ENCODE assay signal across 10 cellular contexts in genomic region chr6:158854214-158855101, GRCh38. TPM values are rescaled to one million over a fixed set of nuclear protein-coding genes. Genes with fewer than 3 reads are reported as not detected.
DNase-seq lines count a peak whose midpoint lies in the region; ATAC-seq and TF ChIP-seq lines count a peak whose summit lies in the region.
"Had no signal": no experiment of that assay in that cellular context is flagged by ENCODE, and none has a peak within 500 bp of the region (broad histone marks: within the 10 kb centered on the region; RNA-seq: fewer than 3 reads in every experiment).

No MANE protein-coding gene starts in this region.

- intact Hi-C loops in psoas muscle (cut with DNase I), result no loop called here

- TF ChIP-seq CTCF in WTC11 (IDR thresholded peaks at IDR 0.05), result no peak
- TF ChIP-seq CTCF in psoas muscle (IDR thresholded peaks at IDR 0.05), result no peak

- H3K9ac ChIP-seq in BLaER1 treated with 17β-estradiol and CSF1 and Interleukin-3, amounts not matched to agents 10 nM and 100 nM, result peak overlapping the region in 10 of 11 experiments; percentile 27 to 71 (median 52); a peak in 18 of 22 replicates
- peak overlapping the region; percentile 65 for H3K9ac ChIP-seq in HUES48 (ENCODE audit: low read depth, low read length)

- H3K9me3 Mint-ChIP-seq in WTC11 (no peaks in the 10 kb centered on the region), immature natural killer cell (no peaks in the 10 kb centered on the region)

- peak overlapping the region in 2 of 10 experiments; percentile 7 to 32; a peak in 1 of 20 replicates for H3K4me3 ChIP-seq in BLaER1 treated with 17β-estradiol and CSF1 and Interleukin-3, amounts not matched to agents 10 nM and 100 nM
- H3K4me3 ChIP-seq in HUES48 (ENCODE audit: low read depth, low read length) (peak overlapping the region; percentile 26), psoas muscle (no peak overlapping the region)
- H3K4me3 ChIP-seq: tibial artery had no signal

- CTCF ChIA-PET in WTC11 (lab: Charles Lee), result interaction anchor here (0.8 to 2.0 kb wide), 9 partner anchors 9 to 136 kb away, joined by 3 to 9 read pairs (median 3); no protein-coding TSS in a partner anchor

- H3K27me3 Mint-ChIP-seq in WTC11 (ENCODE audit: low read depth) (no peaks in the 10 kb centered on the region), immature natural killer cell (ENCODE audit: low read depth in 3 of 3) (peaks cover 4 to 11% (median 7%) of the 10 kb centered on the region in 3 donors)

- H3K4me3 Mint-ChIP-seq in WTC11 (no peak overlapping the region), immature natural killer cell (peak overlapping the region in 1 of 5 donors; percentile 74)

- peak overlapping the region; percentile 61 to 96 (median 83) for H3K4me2 ChIP-seq in BLaER1 treated with 17β-estradiol and CSF1 and Interleukin-3, amounts not matched to agents 10 nM and 100 nM

- H3K36me3 ChIP-seq in BLaER1 treated with 17β-estradiol and CSF1 and Interleukin-3, amounts not matched to agents 10 nM and 100 nM, result no peaks in the 10 kb centered on the region
- H3K36me3 ChIP-seq in HUES48 (ENCODE audit: control insufficient read depth, insufficient read depth, low read length) (no peaks in the 10 kb centered on the region), psoas muscle (ENCODE audit: insufficient read depth in 1 of 2, low read depth in 1 of 2) (no peaks in the 10 kb centered on the region)
- H3K36me3 ChIP-seq: tibial artery had no signal

- H3K27me3 ChIP-seq in BLaER1 treated with 17β-estradiol and CSF1 and Interleukin-3, amounts not matched to agents 10 nM and 100 nM, result no peaks in the 10 kb centered on the region
- no peaks in the 10 kb centered on the region for H3K27me3 ChIP-seq in HUES48 (ENCODE audit: control insufficient read depth, insufficient read depth, low read length)
- no peaks in the 10 kb centered on the region for H3K27me3 ChIP-seq in psoas muscle (ENCODE audit: insufficient read depth in 3 of 3, low read length in 2 of 3)
- H3K27me3 ChIP-seq: tibial artery had no signal

- WGBS in psoas muscle, 3 donors, result 76 to 81% (median 81%) methylated on average over 7 of the region's 7 CpGs

- ATAC-seq in WTC11 (peak; percentile 4; the same call in 1 of the 2 replicates), GM18505 (IDR thresholded peaks at IDR 0.05; ENCODE audit: unreplicated experiment) (no peak), psoas muscle (no peak), HG03432 (IDR thresholded peaks at IDR 0.05; ENCODE audit: unreplicated experiment) (no peak)

- DNase-seq in WTC11 (ENCODE audit: low spot score) (peak; percentile 52), immature natural killer cell (peak; percentile 38 to 58 (median 47)), psoas muscle (no peak), medulla oblongata (ENCODE audit: extremely low spot score) (no peak)
- DNase-seq: SW 1271, tibial artery had no signal

- H3K4me1 Mint-ChIP-seq in WTC11 (peaks cover 34% of the 10 kb centered on the region), immature natural killer cell (peaks cover 16 to 31% of the 10 kb centered on the region in 2 donors)

- H3K9me3 ChIP-seq in BLaER1 treated with 17β-estradiol and CSF1 and Interleukin-3, amounts not matched to agents 10 nM and 100 nM (replicated peaks in 1 of 11), result no peaks in the 10 kb centered on the region
- H3K9me3 ChIP-seq in HUES48 (ENCODE audit: control insufficient read depth, insufficient read depth, low read length) (no peaks in the 10 kb centered on the region), psoas muscle (no peaks in the 10 kb centered on the region)
- H3K9me3 ChIP-seq: tibial artery had no signal

- H3K4me1 ChIP-seq in BLaER1 treated with 17β-estradiol and CSF1 and Interleukin-3, amounts not matched to agents 10 nM and 100 nM, result peaks cover 49 to 91% (median 77%) of the 10 kb centered on the region in 10 experiments
- H3K4me1 ChIP-seq in HUES48 (ENCODE audit: control insufficient read depth, insufficient read depth, low read length), result peaks cover 43% of the 10 kb centered on the region
- H3K4me1 ChIP-seq in psoas muscle, result no peaks in the 10 kb centered on the region

- H3K27ac ChIP-seq in BLaER1 treated with 17β-estradiol and CSF1 and Interleukin-3, amounts not matched to agents 10 nM and 100 nM, result peak overlapping the region in 10 of 11 experiments; percentile 53 to 85 (median 76); a peak in 21 of 22 replicates
- H3K27ac ChIP-seq in HUES48 (ENCODE audit: low read depth, low read length) (peak overlapping the region; percentile 99), psoas muscle (no peak overlapping the region)
- H3K27ac ChIP-seq: tibial artery had no signal

- no peaks in the 10 kb centered on the region for H4K20me1 ChIP-seq in BLaER1 treated with 17β-estradiol and CSF1 and Interleukin-3, amounts not matched to agents 10 nM and 100 nM

- TF ChIP-seq POLR2A in GM18505 (IDR thresholded peaks at IDR 0.05; ENCODE audit: borderline replicate concordance, extremely low read depth, insufficient read depth, insufficient read length), result no peak

- H3K36me3 Mint-ChIP-seq in WTC11 (no peaks in the 10 kb centered on the region), immature natural killer cell (no peaks in the 10 kb centered on the region)

- POLR2A ChIA-PET in WTC11 (lab: Charles Lee), result interaction anchor here (0.5 to 2.8 kb wide), 6 partner anchors 11 to 60 kb away, joined by 3 to 40 read pairs (median 6); partner anchors contain the start of gene EZR

- H3K27ac Mint-ChIP-seq in WTC11 (no peak overlapping the region), immature natural killer cell (no peak overlapping the region)

TF ChIP-seq in WTC11, 78 proteins besides CTCF, POLR2A, EP300 and RAD21:
- peak; percentile 83; the same call in 1 of the 2 replicates for TF ChIP-seq TEAD1 (CRISPR knock-in tag; IDR thresholded peaks at IDR 0.05)
- no peak for TF ChIP-seq RELA (CRISPR knock-in tag; IDR thresholded peaks at IDR 0.05; ENCODE audit: borderline replicate concordance)
- TF ChIP-seq, protein P1, sequence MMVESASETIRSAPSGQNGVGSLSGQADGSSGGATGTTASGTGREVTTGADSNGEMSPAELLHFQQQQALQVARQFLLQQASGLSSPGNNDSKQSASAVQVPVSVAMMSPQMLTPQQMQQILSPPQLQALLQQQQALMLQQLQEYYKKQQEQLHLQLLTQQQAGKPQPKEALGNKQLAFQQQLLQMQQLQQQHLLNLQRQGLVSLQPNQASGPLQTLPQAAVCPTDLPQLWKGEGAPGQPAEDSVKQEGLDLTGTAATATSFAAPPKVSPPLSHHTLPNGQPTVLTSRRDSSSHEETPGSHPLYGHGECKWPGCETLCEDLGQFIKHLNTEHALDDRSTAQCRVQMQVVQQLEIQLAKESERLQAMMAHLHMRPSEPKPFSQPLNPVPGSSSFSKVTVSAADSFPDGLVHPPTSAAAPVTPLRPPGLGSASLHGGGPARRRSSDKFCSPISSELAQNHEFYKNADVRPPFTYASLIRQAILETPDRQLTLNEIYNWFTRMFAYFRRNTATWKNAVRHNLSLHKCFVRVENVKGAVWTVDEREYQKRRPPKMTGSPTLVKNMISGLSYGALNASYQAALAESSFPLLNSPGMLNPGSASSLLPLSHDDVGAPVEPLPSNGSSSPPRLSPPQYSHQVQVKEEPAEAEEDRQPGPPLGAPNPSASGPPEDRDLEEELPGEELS (CRISPR knock-in tag; IDR thresholded peaks at IDR 0.05), result peak; percentile 34; the same call in 1 of the 2 replicates
- no peak for TF ChIP-seq NR2C2 (CRISPR knock-in tag; IDR thresholded peaks at IDR 0.05)
- TF ChIP-seq ZNF423 (CRISPR knock-in tag; IDR thresholded peaks at IDR 0.05), result peak; percentile 79
- TF ChIP-seq, protein P2, sequence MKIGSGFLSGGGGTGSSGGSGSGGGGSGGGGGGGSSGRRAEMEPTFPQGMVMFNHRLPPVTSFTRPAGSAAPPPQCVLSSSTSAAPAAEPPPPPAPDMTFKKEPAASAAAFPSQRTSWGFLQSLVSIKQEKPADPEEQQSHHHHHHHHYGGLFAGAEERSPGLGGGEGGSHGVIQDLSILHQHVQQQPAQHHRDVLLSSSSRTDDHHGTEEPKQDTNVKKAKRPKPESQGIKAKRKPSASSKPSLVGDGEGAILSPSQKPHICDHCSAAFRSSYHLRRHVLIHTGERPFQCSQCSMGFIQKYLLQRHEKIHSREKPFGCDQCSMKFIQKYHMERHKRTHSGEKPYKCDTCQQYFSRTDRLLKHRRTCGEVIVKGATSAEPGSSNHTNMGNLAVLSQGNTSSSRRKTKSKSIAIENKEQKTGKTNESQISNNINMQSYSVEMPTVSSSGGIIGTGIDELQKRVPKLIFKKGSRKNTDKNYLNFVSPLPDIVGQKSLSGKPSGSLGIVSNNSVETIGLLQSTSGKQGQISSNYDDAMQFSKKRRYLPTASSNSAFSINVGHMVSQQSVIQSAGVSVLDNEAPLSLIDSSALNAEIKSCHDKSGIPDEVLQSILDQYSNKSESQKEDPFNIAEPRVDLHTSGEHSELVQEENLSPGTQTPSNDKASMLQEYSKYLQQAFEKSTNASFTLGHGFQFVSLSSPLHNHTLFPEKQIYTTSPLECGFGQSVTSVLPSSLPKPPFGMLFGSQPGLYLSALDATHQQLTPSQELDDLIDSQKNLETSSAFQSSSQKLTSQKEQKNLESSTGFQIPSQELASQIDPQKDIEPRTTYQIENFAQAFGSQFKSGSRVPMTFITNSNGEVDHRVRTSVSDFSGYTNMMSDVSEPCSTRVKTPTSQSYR (CRISPR knock-in tag; IDR thresholded peaks at IDR 0.05), result 0 out of 2 replicates have a peak, but pooled peaks have one; percentile 54
- TF ChIP-seq, protein P3, sequence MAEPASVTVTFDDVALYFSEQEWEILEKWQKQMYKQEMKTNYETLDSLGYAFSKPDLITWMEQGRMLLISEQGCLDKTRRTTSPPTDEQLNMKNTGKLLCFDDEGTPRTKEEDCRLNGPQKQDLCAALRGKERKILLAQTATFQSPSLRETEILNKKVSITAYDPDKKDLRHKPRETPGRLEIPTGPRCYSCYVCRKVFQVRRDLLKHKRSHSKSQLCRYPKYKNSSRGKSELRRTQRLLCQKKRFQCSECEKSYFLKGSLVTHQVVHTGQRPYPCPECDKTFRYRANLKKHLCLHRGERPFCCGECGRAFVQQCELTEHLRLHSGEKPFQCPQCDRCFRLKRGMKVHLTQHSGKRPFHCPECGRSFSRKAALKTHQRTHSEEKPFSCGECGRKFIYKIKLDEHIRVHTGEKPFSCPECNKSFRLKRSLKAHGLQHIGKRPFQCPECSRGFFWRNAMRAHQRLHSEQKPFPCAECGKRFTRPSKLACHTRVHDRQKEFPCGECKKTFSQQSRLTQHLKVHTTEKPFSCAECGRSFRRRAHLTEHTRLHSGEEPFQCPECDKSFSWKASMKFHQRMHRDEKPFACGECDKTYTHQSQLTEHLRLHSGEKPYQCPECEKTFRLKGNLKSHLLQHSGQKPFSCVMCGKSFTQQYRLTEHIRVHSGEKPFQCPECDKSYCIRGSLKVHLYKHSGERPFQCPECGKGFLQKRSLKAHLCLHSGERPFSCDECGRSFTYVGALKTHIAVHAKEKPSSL (CRISPR knock-in tag; conservative IDR thresholded peaks at IDR 0.05), result no peak
- peak; percentile 56; the same call in 1 of the 2 replicates for TF ChIP-seq ETV6 (CRISPR knock-in tag; IDR thresholded peaks at IDR 0.05)

RNA-seq across cellular contexts. Expression of gene EZR, which starts 35.3 kb away (rescaled TPM):
- total RNA-seq in WTC11 (2021) (194 to 215 TPM (median 199 TPM) in 3 replicates), psoas muscle (10 to 100 TPM; 25.9 to 61.7 (median 33.3) TPM)
- polyA plus RNA-seq in immature natural killer cell (100 to 1,000 TPM; 129 to 153 (median 139) TPM), psoas muscle (10 to 100 TPM; 19.1 to 32.5 (median 30.9) TPM)

Comparison
In these comparisons a context has a peak if more than half of its experiments do, and no peak if none do; other contexts are left out.
1. DNase-seq: peak in WTC11 (single experiment) and immature natural killer cell (3 of 3); none in psoas muscle (0 of 2) and medulla oblongata (single experiment).